In genomic region chr12:124680863-124681778, GRCh38 we compare ENCODE assay signal across 8 cellular contexts.
DNase-seq lines count a peak whose midpoint lies in the region; ATAC-seq, FAIRE-seq and TF ChIP-seq lines count a peak whose summit lies in the region.

No MANE protein-coding gene starts in this region.

- no peaks in the 10 kb centered on the region for H3K79me1 ChIP-seq in mesendoderm (ENCODE audit: low read length)

- H3K79me2 ChIP-seq in OCI-LY1 (ENCODE audit: insufficient read depth, low read length) (no peaks in the 10 kb centered on the region), mesendoderm (ENCODE audit: control insufficient read depth, insufficient read depth, low read length) (no peaks in the 10 kb centered on the region)

- H3K27me3 ChIP-seq in OCI-LY1 (ENCODE audit: insufficient read depth, low read length) (peaks cover 12% of the 10 kb centered on the region; the same call in 1 of the 2 replicates), mesendoderm (ENCODE audit: insufficient read depth, low read length, poor library complexity) (no peaks in the 10 kb centered on the region)

- H3K4me3 Mint-ChIP-seq in dendritic cell treated with granulocyte-macrophage colony-stimulating factor and Interleukin-4, amounts not matched to agents 40 ng/mL and 50 ng/mL, for 4 days: peak overlapping the region; percentile 20

- H3K27ac ChIP-seq in OCI-LY1 (ENCODE audit: low read depth, low read length, poor library complexity, severe bottlenecking): no peak overlapping the region
- H3K27ac ChIP-seq in mesendoderm (ENCODE audit: low read depth, low read length): peak overlapping the region; percentile 58

- H3K56ac ChIP-seq in mesendoderm (ENCODE audit: low read length): peak overlapping the region; percentile 63

- no peaks in the 10 kb centered on the region for H3K9me3 Mint-ChIP-seq in dendritic cell treated with granulocyte-macrophage colony-stimulating factor and Interleukin-4, amounts not matched to agents 40 ng/mL and 50 ng/mL, for 4 days

- DNase-seq in Right ventricle myocardium inferior (ENCODE audit: missing footprints): peak; percentile 77
- no peak for DNase-seq in cardiac septum (ENCODE audit: low spot score)
- peak; percentile 95 for DNase-seq in mesendoderm
- no peak for DNase-seq in D721Med (ENCODE audit: insufficient read length, low spot score)
- no peak for DNase-seq in middle frontal gyrus (ENCODE audit: extremely low spot score, low spot score)

- no peak overlapping the region for H2BK5ac ChIP-seq in mesendoderm (ENCODE audit: low read length)

- TF ChIP-seq CTCF in OCI-LY1 (IDR thresholded peaks at IDR 0.05; ENCODE audit: low read length) (peak; percentile 11; the same call in 1 of the 2 replicates), D721Med (IDR thresholded peaks at IDR 0.05; ENCODE audit: insufficient read depth, missing control alignments) (no peak)

- peaks cover 10% of the 10 kb centered on the region for H3K27me3 Mint-ChIP-seq in dendritic cell treated with granulocyte-macrophage colony-stimulating factor and Interleukin-4, amounts not matched to agents 40 ng/mL and 50 ng/mL, for 4 days

- WGBS in mesendoderm (ENCODE audit: extremely low coverage, insufficient coverage, low lambda C conversion rate): no CpG with 5 or more reads among the region's 21 CpGs

- peak overlapping the region; percentile 82 for H3K27ac Mint-ChIP-seq in dendritic cell treated with granulocyte-macrophage colony-stimulating factor and Interleukin-4, amounts not matched to agents 40 ng/mL and 50 ng/mL, for 4 days

- H3K9me2 ChIP-seq in OCI-LY1 (ENCODE audit: low read depth, low read length): no peaks in the 10 kb centered on the region

- peak overlapping the region; percentile 6 for H3K4ac ChIP-seq in mesendoderm (ENCODE audit: low read depth, low read length)

- H3K4me3 ChIP-seq in OCI-LY1 (ENCODE audit: low read depth, low read length, poor library complexity, severe bottlenecking) (no peak overlapping the region), mesendoderm (ENCODE audit: low read length) (no peak overlapping the region)

- ATAC-seq in Right ventricle myocardium inferior (peak; percentile 79), HG03097 (IDR thresholded peaks at IDR 0.05; ENCODE audit: low FRiP score, unreplicated experiment) (no peak)

- intact Hi-C loops in Right ventricle myocardium inferior (cut with DNase I) (loop anchor here (5.0 kb wide), 3 partner anchors 86 to 174 kb away; partner anchors contain the start of gene NCOR2), cardiac septum (cut with DNase I) (loop anchor here (1.0 to 5.0 kb wide), 5 partner anchors 26 to 299 kb away; partner anchors contain the start of gene NCOR2)
- intact Hi-C loops in dendritic cell treated with granulocyte-macrophage colony-stimulating factor and Interleukin-4, amounts not matched to agents 40 ng/mL and 50 ng/mL, for 4 days (cut with micrococcal nuclease): loop anchor here (1.0 to 5.0 kb wide), 4 partner anchors 46 to 132 kb away; no protein-coding TSS in a partner anchor

- H3K36me3 ChIP-seq in OCI-LY1 (ENCODE audit: insufficient read depth, low read length): no peaks in the 10 kb centered on the region
- H3K36me3 ChIP-seq in mesendoderm (ENCODE audit: control insufficient read depth, insufficient read depth, low read length): no peaks in the 10 kb centered on the region

- no peak overlapping the region for H3K4me2 ChIP-seq in OCI-LY1 (ENCODE audit: low read length)
- no peak overlapping the region for H3K4me2 ChIP-seq in mesendoderm (ENCODE audit: low read length)

- H3F3A ChIP-seq in OCI-LY1 (ENCODE audit: insufficient read depth, low read length): no peaks in the 10 kb centered on the region

- no peaks in the 10 kb centered on the region for H3K9me3 ChIP-seq in OCI-LY1 (ENCODE audit: low read length)

- no peak overlapping the region for H3K23ac ChIP-seq in mesendoderm (ENCODE audit: low read length)

- no peaks in the 10 kb centered on the region for H3K36me3 Mint-ChIP-seq in dendritic cell treated with granulocyte-macrophage colony-stimulating factor and Interleukin-4, amounts not matched to agents 40 ng/mL and 50 ng/mL, for 4 days (ENCODE audit: low read depth)

- no peak overlapping the region for H4K5ac ChIP-seq in mesendoderm (ENCODE audit: low read length)

- peak overlapping the region; percentile 51 for H3K18ac ChIP-seq in mesendoderm (ENCODE audit: low read length)

- H2AFZ ChIP-seq in OCI-LY1 (ENCODE audit: low read length): no peak overlapping the region

- H2BK15ac ChIP-seq in mesendoderm (replicated peaks; ENCODE audit: low read depth): no peak overlapping the region

- no peaks in the 10 kb centered on the region for H4K20me1 ChIP-seq in OCI-LY1 (ENCODE audit: insufficient read depth, low read length)

- FAIRE-seq in D721Med (lab: Jason Lieb, UNC): no peak

- no peak overlapping the region for H2AK5ac ChIP-seq in mesendoderm (ENCODE audit: low read length)

- peak overlapping the region; percentile 30 for H4K8ac ChIP-seq in mesendoderm (ENCODE audit: low read depth, low read length)

- H3K9ac ChIP-seq in OCI-LY1 (ENCODE audit: low read length): no peak overlapping the region
- no peak overlapping the region for H3K9ac ChIP-seq in mesendoderm (ENCODE audit: low read length)

- H2BK120ac ChIP-seq in mesendoderm (ENCODE audit: low read depth, low read length): no peak overlapping the region

- peaks cover 81% of the 10 kb centered on the region for H3K4me1 Mint-ChIP-seq in dendritic cell treated with granulocyte-macrophage colony-stimulating factor and Interleukin-4, amounts not matched to agents 40 ng/mL and 50 ng/mL, for 4 days (ENCODE audit: low read depth)

- H3K4me1 ChIP-seq in OCI-LY1 (ENCODE audit: insufficient read depth, low read length, severe bottlenecking) (no peaks in the 10 kb centered on the region), mesendoderm (ENCODE audit: control insufficient read depth, low read depth, low read length) (peaks cover 3% of the 10 kb centered on the region)

Comparison
In these comparisons a context has a peak if more than half of its experiments do, and no peak if none do; other contexts are left out.
1. DNase-seq: peak in Right ventricle myocardium inferior (single experiment) and mesendoderm (single experiment); none in cardiac septum (single experiment), D721Med (single experiment) and middle frontal gyrus (single experiment).